In the genomic region with DNA sequence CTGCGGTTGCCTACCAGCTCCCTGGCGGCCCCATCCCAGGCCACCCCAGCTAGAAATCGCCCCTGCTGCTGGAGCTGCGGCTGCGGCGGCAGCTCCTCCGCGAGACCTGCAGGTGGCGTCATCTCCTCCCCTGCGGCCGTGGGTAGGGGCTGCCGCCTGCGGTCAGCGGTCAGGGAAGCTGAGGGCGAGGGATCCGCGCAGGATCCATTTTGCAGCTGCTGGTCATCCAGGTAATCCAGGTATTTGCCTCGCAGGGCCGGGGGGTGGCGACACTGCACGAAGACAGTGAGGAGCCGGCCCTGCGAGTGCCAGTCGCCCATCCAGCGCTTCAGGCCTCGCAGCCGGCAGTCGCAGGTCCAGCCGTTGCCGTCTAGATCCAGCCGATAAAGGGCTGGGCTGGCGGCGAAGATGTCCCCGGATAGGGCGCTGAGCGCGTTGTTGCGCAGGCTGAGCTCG, we compare ENCODE assay signal across 8 cellular contexts. TPM values are rescaled to one million over a fixed set of nuclear protein-coding genes. Genes with fewer than 3 reads are reported as not detected.
A peak's percentile ranks its signal among the peaks of the same experiment; 100 is the strongest.
DNase-seq lines count a peak whose midpoint lies in the region; ATAC-seq and TF ChIP-seq lines count a peak whose summit lies in the region.

No MANE protein-coding gene starts in this region.

- intact Hi-C loops in activated naive CD4-positive, alpha-beta T cell treated with anti-CD3 and anti-CD28 coated beads for 36 hours (cut with micrococcal nuclease), result loop anchor here (1.0 kb wide), 3 partner anchors 29 to 150 kb away; no protein-coding TSS in a partner anchor

- peak; percentile 47 for DNase-seq in activated naive CD4-positive, alpha-beta T cell treated with anti-CD3 and anti-CD28 coated beads for 36 hours
- DNase-seq in activated naive CD4-positive, alpha-beta T cell treated with anti-CD3 and anti-CD28 coated beads, Interleukin-2, amount 50 U/mL, for 16 hours, result no peak
- DNase-seq in NCI-H526 treated with DMSO at 0.1 percent for 48 hours (lab: John Stamatoyannopoulos, UW) (peak; percentile 81), coronary artery (ENCODE audit: low spot score) (no peak), kidney tubule cell (ENCODE audit: low spot score) (peak; percentile 88), T1000 (lab: John Stamatoyannopoulos, UW) (no peak)
- no peak for DNase-seq in stimulated activated effector memory CD8-positive, alpha-beta T cell treated with anti-CD3 and anti-CD28 coated beads, Interleukin-12 subunit alpha, Interleukin-12 subunit beta, amount 100 ng/mL, for 72 hours (ENCODE audit: low spot score in 2 of 2)

- CTCF ChIA-PET in activated naive CD4-positive, alpha-beta T cell treated with anti-CD3 and anti-CD28 coated beads for 36 hours (lab: Charles Lee), result interaction anchor here (0.7 to 3.8 kb wide), 16 partner anchors 9 to 453 kb away, joined by 3 to 72 read pairs (median 4); no protein-coding TSS in a partner anchor

- H3K27ac Mint-ChIP-seq in activated naive CD4-positive, alpha-beta T cell treated with anti-CD3 and anti-CD28 coated beads for 36 hours, result no peak overlapping the region
- no peak overlapping the region for H3K27ac Mint-ChIP-seq in stimulated activated effector memory CD8-positive, alpha-beta T cell treated with anti-CD3 and anti-CD28 coated beads, Interleukin-12 subunit alpha, Interleukin-12 subunit beta, amount 100 ng/mL, for 72 hours

- peak; percentile 43 for ATAC-seq in stimulated activated effector memory CD8-positive, alpha-beta T cell treated with anti-CD3 and anti-CD28 coated beads, Interleukin-12 subunit alpha, Interleukin-12 subunit beta, amount 100 ng/mL, for 72 hours
- ATAC-seq in GM19452 (IDR thresholded peaks at IDR 0.05; ENCODE audit: unreplicated experiment), result no peak

- peak; percentile 37 for TF ChIP-seq CTCF in coronary artery (IDR thresholded peaks at IDR 0.05)

- H3K4me1 Mint-ChIP-seq in activated naive CD4-positive, alpha-beta T cell treated with anti-CD3 and anti-CD28 coated beads for 36 hours (ENCODE audit: low read depth), result peaks cover 10% of the 10 kb centered on the region
- H3K4me1 Mint-ChIP-seq in stimulated activated effector memory CD8-positive, alpha-beta T cell treated with anti-CD3 and anti-CD28 coated beads, Interleukin-12 subunit alpha, Interleukin-12 subunit beta, amount 100 ng/mL, for 72 hours, result peaks cover 6% of the 10 kb centered on the region

- peak overlapping the region in 1 of 2 donors; percentile 43 for H3K27ac ChIP-seq in coronary artery

- no peak overlapping the region for H3K4me3 Mint-ChIP-seq in activated naive CD4-positive, alpha-beta T cell treated with anti-CD3 and anti-CD28 coated beads for 36 hours
- peak overlapping the region; percentile 45 for H3K4me3 Mint-ChIP-seq in stimulated activated effector memory CD8-positive, alpha-beta T cell treated with anti-CD3 and anti-CD28 coated beads, Interleukin-12 subunit alpha, Interleukin-12 subunit beta, amount 100 ng/mL, for 72 hours

- H3K36me3 Mint-ChIP-seq in activated naive CD4-positive, alpha-beta T cell treated with anti-CD3 and anti-CD28 coated beads for 36 hours (ENCODE audit: low read depth), result no peaks in the 10 kb centered on the region
- H3K36me3 Mint-ChIP-seq in stimulated activated effector memory CD8-positive, alpha-beta T cell treated with anti-CD3 and anti-CD28 coated beads, Interleukin-12 subunit alpha, Interleukin-12 subunit beta, amount 100 ng/mL, for 72 hours, result no peaks in the 10 kb centered on the region

- H3K9me3 Mint-ChIP-seq in activated naive CD4-positive, alpha-beta T cell treated with anti-CD3 and anti-CD28 coated beads for 36 hours, result no peaks in the 10 kb centered on the region
- no peaks in the 10 kb centered on the region for H3K9me3 Mint-ChIP-seq in stimulated activated effector memory CD8-positive, alpha-beta T cell treated with anti-CD3 and anti-CD28 coated beads, Interleukin-12 subunit alpha, Interleukin-12 subunit beta, amount 100 ng/mL, for 72 hours

- peak overlapping the region; percentile 76 for H3K4me3 ChIP-seq in coronary artery

- peaks cover 48% of the 10 kb centered on the region for H3K27me3 Mint-ChIP-seq in activated naive CD4-positive, alpha-beta T cell treated with anti-CD3 and anti-CD28 coated beads for 36 hours (ENCODE audit: low read depth)

RNA-seq across cellular contexts. Expression of a gene that starts 1.5 kb away (rescaled TPM):
- total RNA-seq in activated naive CD4-positive, alpha-beta T cell treated with anti-CD3 and anti-CD28 coated beads for 36 hours, result not detected

Comparison
In these comparisons a context has a peak if more than half of its experiments do, and no peak if none do; other contexts are left out.
1. DNase-seq: peak in activated naive CD4-positive, alpha-beta T cell treated with anti-CD3 and anti-CD28 coated beads for 36 hours (single experiment), NCI-H526 treated with DMSO at 0.1 percent for 48 hours (single experiment) and kidney tubule cell (single experiment); none in activated naive CD4-positive, alpha-beta T cell treated with anti-CD3 and anti-CD28 coated beads, Interleukin-2, amount 50 U/mL, for 16 hours (single experiment), coronary artery (single experiment), stimulated activated effector memory CD8-positive, alpha-beta T cell treated with anti-CD3 and anti-CD28 coated beads, Interleukin-12 subunit alpha, Interleukin-12 subunit beta, amount 100 ng/mL, for 72 hours (0 of 2) and T1000 (single experiment).